ENCODE assay signal across 8 cellular contexts in the genomic region with DNA sequence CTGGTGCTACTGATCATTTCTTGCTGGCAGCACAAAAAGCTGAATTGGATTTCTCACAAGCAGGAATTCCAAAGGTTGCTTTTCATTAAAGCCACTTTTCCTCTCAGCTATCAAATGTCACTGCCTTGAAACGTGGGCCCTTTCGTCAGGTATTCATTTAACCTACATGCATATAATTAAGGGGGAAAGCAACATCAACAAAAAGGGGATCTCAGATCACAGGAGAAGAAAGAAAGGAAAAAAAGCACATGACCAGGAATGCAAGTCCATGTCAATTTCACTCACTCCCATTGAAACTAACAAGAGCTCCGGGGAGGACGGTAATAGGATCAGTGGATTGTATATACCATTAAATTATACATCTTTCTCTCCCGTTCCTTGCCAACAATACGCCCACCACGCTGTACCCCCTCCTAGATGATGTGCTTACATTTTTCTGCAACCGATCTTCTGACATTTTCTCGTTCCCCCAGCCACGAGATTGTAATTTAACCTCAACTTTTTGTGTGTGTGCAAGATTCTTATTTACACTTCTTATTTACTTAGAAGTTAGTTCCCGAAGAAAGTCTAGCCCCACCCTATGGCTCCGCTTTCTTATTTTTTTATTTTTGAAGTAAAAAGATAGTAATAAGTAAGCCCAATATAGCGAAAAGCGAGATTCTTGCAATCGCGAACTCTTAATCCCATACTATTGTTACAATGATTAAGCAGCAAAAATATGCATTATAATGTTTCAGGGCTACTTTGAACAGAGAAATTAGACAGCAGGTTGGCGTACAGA. TPM values are rescaled to one million over a fixed set of nuclear protein-coding genes. Genes with fewer than 3 reads are reported as not detected.
DNase-seq lines count a peak whose midpoint lies in the region; ATAC-seq, FAIRE-seq and TF ChIP-seq lines count a peak whose summit lies in the region.

No MANE protein-coding gene starts in this region.

- H3K36me3 Mint-ChIP-seq in astrocyte (ENCODE audit: low read depth, unreplicated experiment), result no peaks in the 10 kb centered on the region
- no peaks in the 10 kb centered on the region for H3K36me3 Mint-ChIP-seq in activated T-helper 1 cell treated with anti-CD3 and anti-CD28 coated beads, Interleukin-12 subunit alpha, Interleukin-12 subunit beta, Interleukin-2, Interleukin-4 antibody, amounts not matched to agents 30 ng/mL and 10 ng/mL and 1 ng/mL, durations not matched to agents 14 hours and 24 hours and 36 hours (ENCODE audit: low read depth)

- H3K4me2 ChIP-seq in astrocyte (ENCODE audit: low read length) (peak overlapping the region; percentile 93), keratinocyte (ENCODE audit: control insufficient read depth, extremely low read depth, insufficient read depth, low read depth, low read length) (peak overlapping the region; percentile 88)

- TF ChIP-seq EP300 in suprapubic skin (IDR thresholded peaks at IDR 0.05), result no peak

- no peaks in the 10 kb centered on the region for H3K27me3 ChIP-seq in astrocyte (ENCODE audit: insufficient read depth, low read length)
- no peaks in the 10 kb centered on the region for H3K27me3 ChIP-seq in keratinocyte (ENCODE audit: control insufficient read depth, extremely low read depth, insufficient read depth, low read length)
- peaks cover 24% of the 10 kb centered on the region for H3K27me3 ChIP-seq in suprapubic skin

- peaks cover 54% of the 10 kb centered on the region for H3K79me2 ChIP-seq in astrocyte (ENCODE audit: insufficient read depth, low read length)
- H3K79me2 ChIP-seq in keratinocyte (ENCODE audit: control insufficient read depth, insufficient read depth, low read length), result peaks cover 14% of the 10 kb centered on the region

- DNase-seq in KBM-7, result peak; percentile 5
- no peak for DNase-seq in astrocyte (ENCODE audit: low read depth)
- no peak for DNase-seq in keratinocyte (ENCODE audit: low read depth, low spot score)
- DNase-seq in suprapubic skin (ENCODE audit: low spot score in 2 of 2), result no peak
- no peak for DNase-seq in activated T-helper 1 cell treated with anti-CD3 and anti-CD28 coated beads, Interleukin-12 subunit alpha, Interleukin-12 subunit beta, Interleukin-2, Interleukin-4 antibody, amounts not matched to agents 30 ng/mL and 10 ng/mL and 1 ng/mL, durations not matched to agents 14 hours and 24 hours and 36 hours (ENCODE audit: low spot score)
- DNase-seq in GM13977 (ENCODE audit: low spot score), result no peak
- no peak for DNase-seq in activated T-cell treated with anti-CD3 and anti-CD28 coated beads, Interleukin-2, amount 50 U/mL, for 1 hour

- intact Hi-C loops in activated T-helper 1 cell treated with anti-CD3 and anti-CD28 coated beads, Interleukin-12 subunit alpha, Interleukin-12 subunit beta, Interleukin-2, Interleukin-4 antibody, amounts not matched to agents 30 ng/mL and 10 ng/mL and 1 ng/mL, durations not matched to agents 14 hours and 24 hours and 36 hours (cut with micrococcal nuclease), result no loop called here

- dilution Hi-C loops in keratinocyte (cut with MboI; ENCODE audit: extremely low pct_ligation_motif_present, low sequenced_read_pairs), result no loop called here

- H3K9ac ChIP-seq in astrocyte (ENCODE audit: low read length), result peak overlapping the region; percentile 96
- H3K9ac ChIP-seq in keratinocyte (ENCODE audit: control insufficient read depth, extremely low read depth, insufficient read depth, low read length), result peak overlapping the region; percentile 93

- H3K4me3 Mint-ChIP-seq in astrocyte (ENCODE audit: unreplicated experiment), result peak overlapping the region; percentile 95
- H3K4me3 Mint-ChIP-seq in activated T-helper 1 cell treated with anti-CD3 and anti-CD28 coated beads, Interleukin-12 subunit alpha, Interleukin-12 subunit beta, Interleukin-2, Interleukin-4 antibody, amounts not matched to agents 30 ng/mL and 10 ng/mL and 1 ng/mL, durations not matched to agents 14 hours and 24 hours and 36 hours, result no peak overlapping the region

- H3K4me1 ChIP-seq in astrocyte (ENCODE audit: insufficient read depth, low read length) (peaks cover 10% of the 10 kb centered on the region), keratinocyte (ENCODE audit: control insufficient read depth, extremely low read depth, insufficient read depth, low read length) (peaks cover 14% of the 10 kb centered on the region), suprapubic skin (peaks cover 7% of the 10 kb centered on the region)

- peaks cover 11% of the 10 kb centered on the region for H3K4me1 Mint-ChIP-seq in astrocyte (ENCODE audit: low read depth, unreplicated experiment)
- H3K4me1 Mint-ChIP-seq in activated T-helper 1 cell treated with anti-CD3 and anti-CD28 coated beads, Interleukin-12 subunit alpha, Interleukin-12 subunit beta, Interleukin-2, Interleukin-4 antibody, amounts not matched to agents 30 ng/mL and 10 ng/mL and 1 ng/mL, durations not matched to agents 14 hours and 24 hours and 36 hours (ENCODE audit: low read depth), result no peaks in the 10 kb centered on the region

- no peak for TF ChIP-seq CTCF in astrocyte (IDR thresholded peaks at IDR 0.05; ENCODE audit: insufficient read depth, low read depth, low read length)
- TF ChIP-seq CTCF in keratinocyte (optimal IDR thresholded peaks at IDR 0.05 in 1 of 3, IDR thresholded peaks at IDR 0.05 in 1 of 3, conservative IDR thresholded peaks at IDR 0.05 in 1 of 3; ENCODE audit: extremely low read depth in 1 of 3, insufficient read depth in 2 of 3, low read length in 3 of 3), result no peak
- TF ChIP-seq CTCF in suprapubic skin (IDR thresholded peaks at IDR 0.05), result no peak
- no peak for TF ChIP-seq CTCF in GM13977 (IDR thresholded peaks at IDR 0.05; ENCODE audit: extremely low read depth, insufficient read depth, missing control alignments)

- peaks cover 3% of the 10 kb centered on the region for H3K9me1 ChIP-seq in keratinocyte (ENCODE audit: control insufficient read depth, extremely low read depth, insufficient read depth, low read length)

- H2AFZ ChIP-seq in astrocyte (ENCODE audit: low read depth, low read length), result peak overlapping the region; percentile 90
- H2AFZ ChIP-seq in keratinocyte (ENCODE audit: control insufficient read depth, low read length), result peak overlapping the region; percentile 99

- H3K27ac Mint-ChIP-seq in astrocyte (ENCODE audit: unreplicated experiment), result peak overlapping the region; percentile 41
- H3K27ac Mint-ChIP-seq in activated T-helper 1 cell treated with anti-CD3 and anti-CD28 coated beads, Interleukin-12 subunit alpha, Interleukin-12 subunit beta, Interleukin-2, Interleukin-4 antibody, amounts not matched to agents 30 ng/mL and 10 ng/mL and 1 ng/mL, durations not matched to agents 14 hours and 24 hours and 36 hours, result no peak overlapping the region

- FAIRE-seq in astrocyte (lab: Jason Lieb, UNC), result peak; percentile 62
- peak; percentile 58 for FAIRE-seq in keratinocyte (lab: Jason Lieb, UNC)

- H3K9me3 ChIP-seq in astrocyte (ENCODE audit: insufficient read depth, low read depth, low read length), result no peaks in the 10 kb centered on the region
- H3K9me3 ChIP-seq in keratinocyte (ENCODE audit: control insufficient read depth, low read depth, low read length), result no peaks in the 10 kb centered on the region
- H3K9me3 ChIP-seq in suprapubic skin, result no peaks in the 10 kb centered on the region

- H3K27me3 Mint-ChIP-seq in astrocyte (ENCODE audit: low read depth, unreplicated experiment), result no peaks in the 10 kb centered on the region
- H3K27me3 Mint-ChIP-seq in activated T-helper 1 cell treated with anti-CD3 and anti-CD28 coated beads, Interleukin-12 subunit alpha, Interleukin-12 subunit beta, Interleukin-2, Interleukin-4 antibody, amounts not matched to agents 30 ng/mL and 10 ng/mL and 1 ng/mL, durations not matched to agents 14 hours and 24 hours and 36 hours (ENCODE audit: insufficient read depth), result peaks cover 39% of the 10 kb centered on the region

- in situ Hi-C loops in KBM-7 (cut with MboI; ENCODE audit: low pct_unique_long_range_greater_than_20kb, low sequenced_read_pairs) (no loop called here), GM13977 (cut with MboI; ENCODE audit: low pct_unique_long_range_greater_than_20kb, low sequenced_read_pairs, unreplicated experiment) (no loop called here)

- ATAC-seq in HG03135 (IDR thresholded peaks at IDR 0.05; ENCODE audit: unreplicated experiment), result no peak

- H4K20me1 ChIP-seq in astrocyte (ENCODE audit: insufficient read depth, low read length), result no peaks in the 10 kb centered on the region
- H4K20me1 ChIP-seq in keratinocyte (ENCODE audit: control insufficient read depth, extremely low read depth, insufficient read depth, low read length), result no peaks in the 10 kb centered on the region

- no peaks in the 10 kb centered on the region for H3K9me3 Mint-ChIP-seq in astrocyte (ENCODE audit: unreplicated experiment)
- H3K9me3 Mint-ChIP-seq in activated T-helper 1 cell treated with anti-CD3 and anti-CD28 coated beads, Interleukin-12 subunit alpha, Interleukin-12 subunit beta, Interleukin-2, Interleukin-4 antibody, amounts not matched to agents 30 ng/mL and 10 ng/mL and 1 ng/mL, durations not matched to agents 14 hours and 24 hours and 36 hours, result no peaks in the 10 kb centered on the region

- TF ChIP-seq POLR2A in suprapubic skin (IDR thresholded peaks at IDR 0.05), result no peak

- H3K36me3 ChIP-seq in astrocyte (ENCODE audit: insufficient read depth, low read length) (no peaks in the 10 kb centered on the region), keratinocyte (ENCODE audit: control insufficient read depth in 2 of 2, extremely low read depth in 1 of 2, insufficient read depth in 2 of 2, low read length in 2 of 2) (no peaks in the 10 kb centered on the region), suprapubic skin (no peaks in the 10 kb centered on the region)

- 5% methylated on average over 17 of the region's 17 CpGs for WGBS in suprapubic skin

- H3K27ac ChIP-seq in astrocyte (ENCODE audit: low read depth, low read length), result peak overlapping the region; percentile 95
- peak overlapping the region; percentile 87 for H3K27ac ChIP-seq in keratinocyte (ENCODE audit: control insufficient read depth, insufficient read depth, low read length)
- H3K27ac ChIP-seq in suprapubic skin, result peak overlapping the region; percentile 95

- H3K4me3 ChIP-seq in astrocyte (ENCODE audit: insufficient read depth, low read depth, low read length) (peak overlapping the region; percentile 95), keratinocyte (ENCODE audit: control insufficient read depth in 2 of 3, extremely low read depth in 1 of 3, insufficient read depth in 2 of 3, low read depth in 1 of 3, low read length in 3 of 3) (peak overlapping the region; percentile 73 to 98 (median 94)), suprapubic skin (peak overlapping the region; percentile 75)

RNA-seq across cellular contexts. Expression of a gene that starts 0.7 kb away (rescaled TPM):
- total RNA-seq in astrocyte (25.9 and 30.3 TPM in 2 replicates), suprapubic skin (1 to 10 TPM; 1.6 to 2.2 (median 1.9) TPM)
- polyA plus RNA-seq in keratinocyte, result 1.9 to 2.9 TPM (median 2.0 TPM) in 3 replicates
- 1.0 TPM for polyA plus RNA-seq in keratinocyte (2011; ENCODE audit: low read depth)
- 1.0 TPM in 2 replicates for polyA plus RNA-seq in keratinocyte (2011; cell fraction: cytosol; rRNA removed)
- polyA plus RNA-seq in keratinocyte (2011; cell fraction: nucleus; rRNA removed), result 5.9 and 8.0 TPM in 2 replicates
- polyA plus RNA-seq in keratinocyte (2012; ENCODE audit: low replicate concordance), result 1.5 and 1.7 TPM in 2 replicates
- polyA minus RNA-seq in keratinocyte, result 2.3 to 9.5 TPM (median 4.2 TPM) in 3 replicates
- polyA minus RNA-seq in keratinocyte (2011; cell fraction: cytosol; rRNA and poly(A)+ RNA removed), result 0.96 TPM
- polyA minus RNA-seq in keratinocyte (2011; cell fraction: nucleus; rRNA and poly(A)+ RNA removed), result 4.7 and 11.5 TPM in 2 replicates
- not detected in 2 replicates for total RNA-seq in activated T-helper 1 cell treated with anti-CD3 and anti-CD28 coated beads, Interleukin-12 subunit alpha, Interleukin-12 subunit beta, Interleukin-2, Interleukin-4 antibody, amounts not matched to agents 30 ng/mL and 10 ng/mL and 1 ng/mL, durations not matched to agents 14 hours and 24 hours and 36 hours
